In genomic region chr13:98775386-98775785, GRCh38 we compare ENCODE assay signal across 18 cellular contexts. TPM values are rescaled to one million over a fixed set of nuclear protein-coding genes. Genes with fewer than 3 reads are reported as not detected.
DNase-seq lines count a peak whose midpoint lies in the region; ATAC-seq and TF ChIP-seq lines count a peak whose summit lies in the region.
"Had no signal": no experiment of that assay in that cellular context is flagged by ENCODE, and none has a peak within 500 bp of the region (broad histone marks: within the 10 kb centered on the region; RNA-seq: fewer than 3 reads in every experiment).

No MANE protein-coding gene starts in this region.

- H3K27me3 ChIP-seq in Caco-2 (replicated peaks; ENCODE audit: control insufficient read depth, insufficient read depth, low read length), result no peaks in the 10 kb centered on the region
- H3K27me3 ChIP-seq in hepatocyte, result no peaks in the 10 kb centered on the region
- no peaks in the 10 kb centered on the region for H3K27me3 ChIP-seq in endodermal cell (ENCODE audit: control insufficient read depth, insufficient read depth, low read length, poor library complexity, severe bottlenecking)

- H3K79me2 ChIP-seq in hepatocyte, result no peaks in the 10 kb centered on the region

- H3K27ac Mint-ChIP-seq in Caco-2 (ENCODE audit: unreplicated experiment) (peak overlapping the region; percentile 96), endodermal cell (no peak overlapping the region)
- H3K27ac Mint-ChIP-seq: CD4-positive, alpha-beta memory T cell; GM23338; H9 had no signal

- DNase-seq in cardiac septum (ENCODE audit: low spot score) (peak; percentile 60), Right ventricle myocardium inferior (ENCODE audit: missing footprints) (no peak), Caco-2 (no peak), hepatocyte (ENCODE audit: low spot score) (no peak), endodermal cell (no peak), DMS153 (lab: John Stamatoyannopoulos, UW) (no peak)
- DNase-seq: C1 segment of cervical spinal cord; CD4-positive, alpha-beta memory T cell; COR-L47; DMS79; GDM1; H9 had no signal

- peak overlapping the region; percentile 94 for H3K27ac ChIP-seq in hepatocyte
- H3K27ac ChIP-seq in endodermal cell (ENCODE audit: low read depth, low read length), result no peak overlapping the region

- peaks cover 28% of the 10 kb centered on the region for H3K4me1 Mint-ChIP-seq in Caco-2 (ENCODE audit: low read depth, unreplicated experiment)
- H3K4me1 Mint-ChIP-seq in endodermal cell, result no peaks in the 10 kb centered on the region
- H3K4me1 Mint-ChIP-seq: CD4-positive, alpha-beta memory T cell had no signal

- peaks cover 42% of the 10 kb centered on the region for H3K4me1 ChIP-seq in Caco-2
- H3K4me1 ChIP-seq in hepatocyte (ENCODE audit: insufficient read depth), result peaks cover 8% of the 10 kb centered on the region
- H3K4me1 ChIP-seq in endodermal cell (ENCODE audit: control insufficient read depth, insufficient read depth, low read length), result no peaks in the 10 kb centered on the region

- H4K20me1 ChIP-seq in hepatocyte (ENCODE audit: insufficient read depth, poor library complexity, severe bottlenecking), result no peaks in the 10 kb centered on the region

- ATAC-seq in Right ventricle myocardium inferior, result no peak
- ATAC-seq in GM18858 (IDR thresholded peaks at IDR 0.05; ENCODE audit: unreplicated experiment), result no peak
- ATAC-seq: GM23338 had no signal

- H3K27me3 Mint-ChIP-seq in Caco-2 (ENCODE audit: insufficient read depth, unreplicated experiment) (no peaks in the 10 kb centered on the region), endodermal cell (ENCODE audit: insufficient read depth) (no peaks in the 10 kb centered on the region)

- H3K4me3 ChIP-seq in Caco-2 (ENCODE audit: low read depth, low read length), result no peak overlapping the region
- H3K4me3 ChIP-seq in hepatocyte, result no peak overlapping the region
- H3K4me3 ChIP-seq in endodermal cell (ENCODE audit: low read length), result no peak overlapping the region
- H3K4me3 ChIP-seq: GM23338 had no signal

- H3K4me3 Mint-ChIP-seq in Caco-2 (ENCODE audit: unreplicated experiment) (no peak overlapping the region), endodermal cell (no peak overlapping the region)
- H3K4me3 Mint-ChIP-seq: CD4-positive, alpha-beta memory T cell; GM23338; H9; HFFc6 had no signal

- no peak overlapping the region for H3K4me2 ChIP-seq in hepatocyte
- H3K4me2 ChIP-seq: GM23338 had no signal

- TF ChIP-seq CTCF in Caco-2 (IDR thresholded peaks at IDR 0.05; ENCODE audit: insufficient read depth in 1 of 2, low read depth in 1 of 2, low read length in 1 of 2, severe bottlenecking in 1 of 2, unreplicated experiment in 1 of 2), result no peak
- no peak for TF ChIP-seq CTCF in hepatocyte (IDR thresholded peaks at IDR 0.05; ENCODE audit: poor library complexity)
- TF ChIP-seq CTCF in endodermal cell (conservative IDR thresholded peaks at IDR 0.05), result no peak

- H2AFZ ChIP-seq in hepatocyte, result no peak overlapping the region
- H2AFZ ChIP-seq: GM23338 had no signal

- H3K36me3 Mint-ChIP-seq in Caco-2 (ENCODE audit: insufficient read depth, unreplicated experiment) (peaks cover 12% of the 10 kb centered on the region), endodermal cell (ENCODE audit: low read depth) (no peaks in the 10 kb centered on the region)

- no peak overlapping the region for H3K9ac ChIP-seq in endodermal cell (ENCODE audit: extremely low read depth, low read length, poor library complexity, severe bottlenecking)

- BruUV-seq in Caco-2 (replicated peaks; lab: Mats Ljungman, UMichigan), result no TSS peak

- POLR2A ChIA-PET in Caco-2 (lab: Charles Lee), result interaction anchor here (0.8 kb wide), 1 partner anchor 110 kb away, joined by 3 read pairs; no protein-coding TSS in a partner anchor

- WGBS in hepatocyte (ENCODE audit: low lambda C conversion rate, missing lambda C conversion rate), result 92% methylated on average over 15 of the region's 15 CpGs
- WGBS in endodermal cell (ENCODE audit: insufficient coverage in 1 of 2, insufficient read length in 1 of 2), 2 experiments, result 84 to 93% methylated on average over 11 to 15 of the region's 15 CpGs

- H3K36me3 ChIP-seq in Caco-2 (ENCODE audit: control insufficient read depth, insufficient read depth, low read length) (no peaks in the 10 kb centered on the region), hepatocyte (replicated peaks; ENCODE audit: insufficient read depth, low read depth) (no peaks in the 10 kb centered on the region), endodermal cell (ENCODE audit: control insufficient read depth, insufficient read depth, low read length) (no peaks in the 10 kb centered on the region)

- H3K9me3 ChIP-seq in Caco-2 (0 out of 2 replicates have a peak, but pooled peaks cover 4% of the 10 kb centered on the region), hepatocyte (ENCODE audit: low read depth) (no peaks in the 10 kb centered on the region), endodermal cell (ENCODE audit: control insufficient read depth, low read length) (no peaks in the 10 kb centered on the region)

- intact Hi-C loops in cardiac septum (cut with DNase I), result no loop called here
- intact Hi-C loops in Right ventricle myocardium inferior (cut with DNase I), result no loop called here
- intact Hi-C loops in Caco-2 (cut with micrococcal nuclease; ENCODE audit: unreplicated experiment), result loop anchor here (5.0 to 10.0 kb wide), 2 partner anchors 33 to 201 kb away; partner anchors contain the start of gene STK24

- H3K9me3 Mint-ChIP-seq in Caco-2 (ENCODE audit: unreplicated experiment), result no peaks in the 10 kb centered on the region
- H3K9me3 Mint-ChIP-seq in endodermal cell, result no peaks in the 10 kb centered on the region
- H3K9me3 Mint-ChIP-seq: GM23338, H9 had no signal

- no peaks in the 10 kb centered on the region for H3K9me2 ChIP-seq in hepatocyte (replicated peaks; ENCODE audit: insufficient read depth)

- CTCF ChIA-PET in Caco-2 (lab: Charles Lee), result interaction anchor here (1.2 to 1.5 kb wide), 2 partner anchors 9 to 24 kb away, joined by 4 to 5 read pairs; no protein-coding TSS in a partner anchor

RNA-seq across cellular contexts. Expression of gene SLC15A1, which starts 22.9 kb away (rescaled TPM):
- total RNA-seq in cardiac septum (not detected), Right ventricle myocardium inferior (not detected), Caco-2 (2022) (12.3 and 12.9 TPM in 2 replicates), hepatocyte (14.2 and 18.7 TPM in 2 replicates), endodermal cell (under 1 TPM; 0.53 to 0.81 TPM)
- polyA plus RNA-seq in hepatocyte, result 7.5 and 10.0 TPM in 2 replicates
- 0.11 TPM for polyA plus RNA-seq in endodermal cell (2013, experiment 1 of 2)
- 0.08 TPM for polyA plus RNA-seq in endodermal cell (2013, experiment 2 of 2)
- total RNA-seq: A673; CD4-positive, alpha-beta memory T cell; H4; HFFc6 had no signal
- polyA plus RNA-seq: BJ; CD4-positive, alpha-beta memory T cell had no signal
